Comparison of ENCODE assay signal across 14 cellular contexts in the genomic region with DNA sequence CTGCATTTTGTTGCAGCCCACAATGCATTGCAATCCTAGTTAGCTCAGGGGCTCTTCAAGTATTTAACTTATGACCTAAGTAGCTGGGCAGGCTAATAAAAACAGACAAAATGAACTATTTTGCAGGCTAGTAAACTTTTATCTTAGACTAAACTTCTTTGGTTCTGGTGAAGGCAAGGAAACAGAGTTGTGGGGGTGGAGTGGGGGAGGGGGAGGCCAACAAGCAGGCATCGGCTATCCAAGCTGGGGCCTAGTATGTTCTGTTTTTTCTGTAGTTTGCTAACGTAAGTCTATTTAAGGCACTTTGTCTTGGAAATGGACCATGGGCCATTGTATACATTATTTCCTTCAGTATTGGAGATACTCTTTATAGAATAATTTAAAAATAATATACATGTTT. TPM values are rescaled to one million over a fixed set of nuclear protein-coding genes. Genes with fewer than 3 reads are reported as not detected.
"Had no signal": no experiment of that assay in that cellular context is flagged by ENCODE, and none has a peak within 500 bp of the region (broad histone marks: within the 10 kb centered on the region; RNA-seq: fewer than 3 reads in every experiment).

No MANE protein-coding gene starts in this region.

RNA-seq across cellular contexts. Expression of a gene that starts 31.5 kb away (rescaled TPM):
- total RNA-seq: activated B cell treated with CpG ODN at 0.5 μM for 24 hours; activated CD4-positive, alpha-beta memory T cell treated with anti-CD3 and anti-CD28 coated beads for 36 hours; activated CD4-positive, alpha-beta memory T cell treated with anti-CD3 and anti-CD28 coated beads, Interleukin-2, amount 10 ng/mL, durations not matched to agents 7 days and 5 days; activated CD4-positive, alpha-beta T cell treated with anti-CD3 and anti-CD28 coated beads for 36 hours; activated CD4-positive, alpha-beta T cell treated with anti-CD3 and anti-CD28 coated beads, Interleukin-2, amount 10 ng/mL, durations not matched to agents 24 days and 14 days; activated CD4-positive, alpha-beta T cell treated with anti-CD3 and anti-CD28 coated beads, Interleukin-2, amount 10 ng/mL, durations not matched to agents 7 days and 5 days; activated CD8-positive, alpha-beta memory T cell treated with anti-CD3 and anti-CD28 coated beads for 36 hours; activated CD8-positive, alpha-beta T cell treated with anti-CD3 and anti-CD28 coated beads for 36 hours; activated CD8-positive, alpha-beta T cell treated with anti-CD3 and anti-CD28 coated beads, Interleukin-2, amount 10 ng/mL, durations not matched to agents 7 days and 5 days; T-cell; T-helper 1 cell treated with Interleukin-12 subunit alpha and Interleukin-12 subunit beta and Interleukin-4 antibody, amounts not matched to agents 30 ng/mL and 1 ng/mL, for 36 hours; T-helper 17 cell; T-helper 2 cell treated with Interferon-gamma antibody and Interleukin-4, amounts not matched to agents 100 ng/mL and 5 ng/mL, for 36 hours; WTC11 had no signal
